In the genomic region with DNA sequence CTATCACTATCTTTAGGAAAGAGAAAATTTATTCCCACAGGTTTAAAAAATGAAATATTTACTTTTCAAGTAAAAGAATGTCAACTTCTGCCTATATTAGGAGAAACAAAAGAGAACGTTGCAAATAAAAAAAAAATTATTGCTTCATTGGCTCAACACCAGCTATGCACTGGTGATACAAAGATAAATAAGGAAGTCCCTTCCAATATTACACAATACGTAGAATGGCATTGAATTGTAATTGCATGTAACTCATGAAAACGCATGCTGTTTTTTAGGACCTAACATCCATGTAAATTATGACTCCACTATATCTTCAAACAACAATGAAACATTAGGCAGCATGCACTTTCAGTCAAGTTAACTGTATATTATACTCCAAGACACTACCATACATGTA, we compare ENCODE assay signal across 25 cellular contexts. TPM values are rescaled to one million over a fixed set of nuclear protein-coding genes. Genes with fewer than 3 reads are reported as not detected.
DNase-seq lines count a peak whose midpoint lies in the region; FAIRE-seq and TF ChIP-seq lines count a peak whose summit lies in the region.
"Had no signal": no experiment of that assay in that cellular context is flagged by ENCODE, and none has a peak within 500 bp of the region (broad histone marks: within the 10 kb centered on the region; RNA-seq: fewer than 3 reads in every experiment).

No MANE protein-coding gene starts in this region.

- peak overlapping the region; percentile 42 to 72 for H3K27ac ChIP-seq in liver (ENCODE audit: low read depth in 1 of 2, low read length in 2 of 2)
- H3K27ac ChIP-seq: coronary artery, ovary, WERI-Rb-1 had no signal

- H3K36me3 ChIP-seq in bronchial epithelial cell (ENCODE audit: control insufficient read depth, insufficient read depth, low read length) (no peaks in the 10 kb centered on the region), liver (ENCODE audit: control insufficient read depth in 4 of 4, insufficient read depth in 3 of 4, low read depth in 1 of 4, low read length in 3 of 4) (no peaks in the 10 kb centered on the region)
- H3K36me3 ChIP-seq: ovary, WERI-Rb-1 had no signal

- H3K4me3 ChIP-seq in NB4 (ENCODE audit: low read depth, low read length) (no peak overlapping the region), bronchial epithelial cell (ENCODE audit: low read depth, low read length) (no peak overlapping the region), liver (ENCODE audit: low read depth in 1 of 3, low read length in 3 of 3) (no peak overlapping the region)
- H3K4me3 ChIP-seq: coronary artery, ovary had no signal

- TF ChIP-seq RAD21 in liver (IDR thresholded peaks at IDR 0.05), result no peak

- peak; percentile 26 for DNase-seq in Caki2 (ENCODE audit: low read depth)
- DNase-seq in NB4 (ENCODE audit: low read depth), result peak; percentile 76
- peak; percentile 66 for DNase-seq in bronchial epithelial cell (ENCODE audit: low read depth)
- DNase-seq in putamen (ENCODE audit: low spot score), result no peak
- no peak for DNase-seq in dedifferentiated amniotic fluid mesenchymal stem cell (ENCODE audit: extremely low spot score)
- DNase-seq in NCI-H2081 (lab: John Stamatoyannopoulos, UW), result no peak
- no peak for DNase-seq in UCSD-AML1 (lab: John Stamatoyannopoulos, UW; ENCODE audit: unreplicated experiment)
- DNase-seq: activated CD4-positive, alpha-beta memory T cell treated with anti-CD3 and anti-CD28 coated beads for 36 hours; activated T-cell treated with anti-CD3 and anti-CD28 coated beads, Interleukin-2, amount 50 U/mL, for 48 hours; CD8-positive, alpha-beta memory T cell; EL; H9; KG1; left cardiac atrium; NCI-H1417 treated with DMSO at 0.1 percent for 48 hours; NCI-H2171; ovary; stimulated activated CD4-positive, alpha-beta T cell treated with anti-CD3 and anti-CD28 coated beads, Interleukin-1b, Interleukin-23, amount 100 ng/mL, for 48 hours; WERI-Rb-1 had no signal

- FAIRE-seq in bronchial epithelial cell (lab: Jason Lieb, UNC), result no peak

- no peak for TF ChIP-seq POLR2A in NB4 (IDR thresholded peaks at IDR 0.05; ENCODE audit: extremely low read depth, insufficient read length)

- H3K27me3 ChIP-seq in bronchial epithelial cell (ENCODE audit: control insufficient read depth, insufficient read depth, low read length) (no peaks in the 10 kb centered on the region), liver (ENCODE audit: control insufficient read depth in 4 of 4, insufficient read depth in 4 of 4, low read length in 3 of 4) (no peaks in the 10 kb centered on the region)
- H3K27me3 ChIP-seq: ovary had no signal

- WGBS in liver, result 14% methylated on average over 3 of the region's 3 CpGs

- in situ Hi-C loops in Caki2 (cut with HindIII; ENCODE audit: low pct_unique_long_range_greater_than_20kb, low sequenced_read_pairs), result no loop called here

- TF ChIP-seq CTCF in NB4 (IDR thresholded peaks at IDR 0.05; ENCODE audit: low read depth, low read length), result no peak
- TF ChIP-seq CTCF in bronchial epithelial cell (IDR thresholded peaks at IDR 0.05; ENCODE audit: insufficient read depth, low read length, severe bottlenecking), result no peak
- TF ChIP-seq CTCF in liver (IDR thresholded peaks at IDR 0.05; ENCODE audit: low read depth, low read length, missing input control), result no peak

- peaks cover 0 to 12% (median 7%) of the 10 kb centered on the region in 4 donors for H3K4me1 ChIP-seq in liver (ENCODE audit: control insufficient read depth in 4 of 4, insufficient read depth in 4 of 4, low read length in 3 of 4)

- no peak overlapping the region for H3K9ac ChIP-seq in liver (ENCODE audit: low read depth in 1 of 2, low read length in 2 of 2)

- H3K9me3 ChIP-seq in liver (ENCODE audit: control insufficient read depth in 4 of 4, low read length in 3 of 4), result no peaks in the 10 kb centered on the region
- H3K9me3 ChIP-seq: ovary had no signal

TF ChIP-seq in liver, 16 proteins besides CTCF, POLR2A, EP300 and RAD21:
- TF ChIP-seq FOXA2 (IDR thresholded peaks at IDR 0.05) (peak; percentile 80), RXRA (IDR thresholded peaks at IDR 0.05) (no peak), HNF4A (conservative IDR thresholded peaks at IDR 0.05) (peak; percentile 32 to 34), NR2F2 (IDR thresholded peaks at IDR 0.05) (no peak), YY1 (IDR thresholded peaks at IDR 0.05) (peak; percentile 12), FOXA1 (IDR thresholded peaks at IDR 0.05) (peak; percentile 43), HNF4G (IDR thresholded peaks at IDR 0.05) (no peak), SP1 (IDR thresholded peaks at IDR 0.05) (peak; percentile 30), GABPA (IDR thresholded peaks at IDR 0.05 in 1 of 2, conservative IDR thresholded peaks at IDR 0.05 in 1 of 2) (no peak), TAF1 (conservative IDR thresholded peaks at IDR 0.05) (no peak), JUND (IDR thresholded peaks at IDR 0.05) (peak in 1 of 2 donors; percentile 35), EGR1 (IDR thresholded peaks at IDR 0.05; ENCODE audit: low read depth in 2 of 2) (no peak)
- TF ChIP-seq, protein P1, sequence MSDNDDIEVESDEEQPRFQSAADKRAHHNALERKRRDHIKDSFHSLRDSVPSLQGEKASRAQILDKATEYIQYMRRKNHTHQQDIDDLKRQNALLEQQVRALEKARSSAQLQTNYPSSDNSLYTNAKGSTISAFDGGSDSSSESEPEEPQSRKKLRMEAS (IDR thresholded peaks at IDR 0.05), result no peak
- TF ChIP-seq, protein P2, sequence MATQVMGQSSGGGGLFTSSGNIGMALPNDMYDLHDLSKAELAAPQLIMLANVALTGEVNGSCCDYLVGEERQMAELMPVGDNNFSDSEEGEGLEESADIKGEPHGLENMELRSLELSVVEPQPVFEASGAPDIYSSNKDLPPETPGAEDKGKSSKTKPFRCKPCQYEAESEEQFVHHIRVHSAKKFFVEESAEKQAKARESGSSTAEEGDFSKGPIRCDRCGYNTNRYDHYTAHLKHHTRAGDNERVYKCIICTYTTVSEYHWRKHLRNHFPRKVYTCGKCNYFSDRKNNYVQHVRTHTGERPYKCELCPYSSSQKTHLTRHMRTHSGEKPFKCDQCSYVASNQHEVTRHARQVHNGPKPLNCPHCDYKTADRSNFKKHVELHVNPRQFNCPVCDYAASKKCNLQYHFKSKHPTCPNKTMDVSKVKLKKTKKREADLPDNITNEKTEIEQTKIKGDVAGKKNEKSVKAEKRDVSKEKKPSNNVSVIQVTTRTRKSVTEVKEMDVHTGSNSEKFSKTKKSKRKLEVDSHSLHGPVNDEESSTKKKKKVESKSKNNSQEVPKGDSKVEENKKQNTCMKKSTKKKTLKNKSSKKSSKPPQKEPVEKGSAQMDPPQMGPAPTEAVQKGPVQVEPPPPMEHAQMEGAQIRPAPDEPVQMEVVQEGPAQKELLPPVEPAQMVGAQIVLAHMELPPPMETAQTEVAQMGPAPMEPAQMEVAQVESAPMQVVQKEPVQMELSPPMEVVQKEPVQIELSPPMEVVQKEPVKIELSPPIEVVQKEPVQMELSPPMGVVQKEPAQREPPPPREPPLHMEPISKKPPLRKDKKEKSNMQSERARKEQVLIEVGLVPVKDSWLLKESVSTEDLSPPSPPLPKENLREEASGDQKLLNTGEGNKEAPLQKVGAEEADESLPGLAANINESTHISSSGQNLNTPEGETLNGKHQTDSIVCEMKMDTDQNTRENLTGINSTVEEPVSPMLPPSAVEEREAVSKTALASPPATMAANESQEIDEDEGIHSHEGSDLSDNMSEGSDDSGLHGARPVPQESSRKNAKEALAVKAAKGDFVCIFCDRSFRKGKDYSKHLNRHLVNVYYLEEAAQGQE (IDR thresholded peaks at IDR 0.05), result no peak
- TF ChIP-seq, protein P3, sequence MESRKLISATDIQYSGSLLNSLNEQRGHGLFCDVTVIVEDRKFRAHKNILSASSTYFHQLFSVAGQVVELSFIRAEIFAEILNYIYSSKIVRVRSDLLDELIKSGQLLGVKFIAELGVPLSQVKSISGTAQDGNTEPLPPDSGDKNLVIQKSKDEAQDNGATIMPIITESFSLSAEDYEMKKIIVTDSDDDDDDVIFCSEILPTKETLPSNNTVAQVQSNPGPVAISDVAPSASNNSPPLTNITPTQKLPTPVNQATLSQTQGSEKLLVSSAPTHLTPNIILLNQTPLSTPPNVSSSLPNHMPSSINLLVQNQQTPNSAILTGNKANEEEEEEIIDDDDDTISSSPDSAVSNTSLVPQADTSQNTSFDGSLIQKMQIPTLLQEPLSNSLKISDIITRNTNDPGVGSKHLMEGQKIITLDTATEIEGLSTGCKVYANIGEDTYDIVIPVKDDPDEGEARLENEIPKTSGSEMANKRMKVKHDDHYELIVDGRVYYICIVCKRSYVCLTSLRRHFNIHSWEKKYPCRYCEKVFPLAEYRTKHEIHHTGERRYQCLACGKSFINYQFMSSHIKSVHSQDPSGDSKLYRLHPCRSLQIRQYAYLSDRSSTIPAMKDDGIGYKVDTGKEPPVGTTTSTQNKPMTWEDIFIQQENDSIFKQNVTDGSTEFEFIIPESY (IDR thresholded peaks at IDR 0.05), result peak; percentile 24
- TF ChIP-seq, protein P4, sequence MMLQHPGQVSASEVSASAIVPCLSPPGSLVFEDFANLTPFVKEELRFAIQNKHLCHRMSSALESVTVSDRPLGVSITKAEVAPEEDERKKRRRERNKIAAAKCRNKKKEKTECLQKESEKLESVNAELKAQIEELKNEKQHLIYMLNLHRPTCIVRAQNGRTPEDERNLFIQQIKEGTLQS (IDR thresholded peaks at IDR 0.05), result peak; percentile 27
TF ChIP-seq in liver: peak in this region for 8.

RNA-seq across cellular contexts. Expression of a gene that starts 56.4 kb away (rescaled TPM):
- total RNA-seq in Caki2 (2014; rRNA removed; shearing (Covaris generic); ENCODE audit: low replicate concordance), result not detected in 2 replicates
- total RNA-seq in bronchial epithelial cell, result not detected in 2 replicates
- under 1 TPM; 0.19 to 0.67 TPM for total RNA-seq in liver
- polyA plus RNA-seq in liver, result 1 to 10 TPM in 1 of 2 donors, under 1 TPM in 1; 0.98 to 1.2 TPM
- total RNA-seq: activated CD4-positive, alpha-beta memory T cell treated with anti-CD3 and anti-CD28 coated beads for 36 hours; activated naive CD4-positive, alpha-beta T cell treated with anti-CD3 and anti-CD28 coated beads, Interleukin-2, amount 50 U/mL, for 72 hours; CD8-positive, alpha-beta memory T cell; H9; myocyte; T-helper 1 cell treated with Interleukin-12 subunit alpha and Interleukin-12 subunit beta and Interleukin-4 antibody, amounts not matched to agents 30 ng/mL and 1 ng/mL, for 36 hours had no signal
- polyA plus RNA-seq: AG04450; CD8-positive, alpha-beta memory T cell had no signal

Comparison
In these comparisons a context has a peak if more than half of its experiments do, and no peak if none do; other contexts are left out.
1. DNase-seq: peak in Caki2 (single experiment), NB4 (single experiment) and bronchial epithelial cell (single experiment); none in putamen (single experiment), dedifferentiated amniotic fluid mesenchymal stem cell (single experiment), NCI-H2081 (0 of 2) and UCSD-AML1 (single experiment).